8 cellular contexts compared by ENCODE assay signal in the genomic region with DNA sequence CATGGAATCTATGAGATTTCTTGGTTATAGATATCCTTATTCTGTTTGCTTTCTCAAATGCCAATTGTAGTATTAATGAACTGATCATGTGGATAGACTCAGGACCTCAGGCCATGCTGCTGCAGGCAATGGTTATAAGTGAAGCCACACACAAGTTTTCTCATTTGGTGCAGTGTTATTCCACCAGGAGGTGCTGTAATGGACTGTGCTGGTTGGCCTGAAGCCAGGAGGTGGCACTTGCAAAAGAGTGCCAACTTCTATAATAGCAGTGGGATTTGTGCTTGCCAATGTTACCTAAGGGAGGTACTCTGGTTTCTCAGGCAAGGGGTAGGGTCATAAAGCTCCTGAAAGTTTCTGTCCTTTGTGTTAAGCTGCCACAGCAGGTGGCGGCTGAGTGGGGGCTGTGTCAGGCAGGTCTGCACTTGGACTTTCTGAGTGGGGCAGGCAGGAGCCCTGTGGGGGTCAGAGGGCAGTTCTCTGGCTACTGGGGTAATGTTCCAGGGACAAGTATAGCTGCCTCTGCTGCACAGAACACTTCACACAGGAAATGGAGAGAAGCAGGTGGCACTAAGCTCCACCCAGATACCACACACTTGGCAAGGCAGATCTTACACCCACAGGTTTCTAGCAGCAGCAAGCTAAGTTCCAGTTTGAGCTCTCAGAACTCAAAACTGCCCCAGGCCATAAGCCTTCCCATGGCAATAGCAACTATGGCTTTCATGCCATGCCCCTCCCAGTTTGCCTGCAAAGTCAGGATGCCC.
DNase-seq lines count a peak whose midpoint lies in the region; ATAC-seq, FAIRE-seq and TF ChIP-seq lines count a peak whose summit lies in the region.

No MANE protein-coding gene starts in this region.

- no peak overlapping the region for H2AFZ ChIP-seq in K562 (ENCODE audit: low read depth, low read length)

- peak; percentile 47 for DNase-seq in GM06990 (ENCODE audit: extremely low read depth, insufficient read length)
- DNase-seq in K562 (ENCODE audit: extremely low read depth in 1 of 4, low spot score in 3 of 4): no peak
- DNase-seq in HCEC 1CT: no peak
- DNase-seq in AG08396 (ENCODE audit: low spot score): no peak
- DNase-seq in GM19240 (ENCODE audit: insufficient read length, low spot score): no peak
- no peak for DNase-seq in H7

- H3K4me3 ChIP-seq in GM06990 (replicated peaks; ENCODE audit: low read depth, low read length): no peak overlapping the region
- H3K4me3 ChIP-seq in K562: no peak overlapping the region
- no peak overlapping the region for H3K4me3 ChIP-seq in H7 (ENCODE audit: insufficient read depth, low read depth, low read length)

- POLR2A ChIA-PET in K562 (lab: Yijun Ruan, JAX): no interaction called here

- H3K36me3 ChIP-seq in GM06990 (ENCODE audit: control insufficient read depth, insufficient read depth, low read length): no peaks in the 10 kb centered on the region
- H3K36me3 ChIP-seq in K562 (ENCODE audit: control insufficient read depth, insufficient read depth, low read length): no peaks in the 10 kb centered on the region
- no peaks in the 10 kb centered on the region for H3K36me3 ChIP-seq in H7 (replicated peaks; ENCODE audit: control insufficient read depth, insufficient read depth, low read length)

- H3K9ac ChIP-seq in K562 (ENCODE audit: insufficient read depth in 1 of 2, low read depth in 2 of 2, low read length in 2 of 2): no peak overlapping the region

- intact Hi-C loops in K562 (cut with micrococcal nuclease): no loop called here

- BruUV-seq in K562 (replicated peaks; lab: Mats Ljungman, UMichigan): no TSS peak

- CTCF ChIA-PET in K562 (lab: Yijun Ruan, JAX; ENCODE audit: low intra/inter-chr PET ratio): no interaction called here

- no peak for TF ChIP-seq EP300 in K562 (IDR thresholded peaks at IDR 0.05; ENCODE audit: low read length)

- H3K4me2 ChIP-seq in K562 (ENCODE audit: insufficient read depth, low read length): no peak overlapping the region

- FAIRE-seq in K562 (lab: Jason Lieb, UNC): no peak

- no peaks in the 10 kb centered on the region for H3K4me1 ChIP-seq in K562 (replicated peaks in 1 of 2; ENCODE audit: control insufficient read depth in 2 of 2, insufficient read depth in 2 of 2, low read length in 2 of 2)

- H3K27me3 ChIP-seq in GM06990 (replicated peaks; ENCODE audit: control insufficient read depth, insufficient read depth, low read length) (no peaks in the 10 kb centered on the region), K562 (ENCODE audit: control insufficient read depth in 2 of 2, insufficient read depth in 2 of 2, low read length in 2 of 2) (no peaks in the 10 kb centered on the region), H7 (ENCODE audit: control insufficient read depth, insufficient read depth, low read length) (no peaks in the 10 kb centered on the region)

- no peak overlapping the region for H3K27ac ChIP-seq in K562 (ENCODE audit: extremely low read depth, low read depth, low read length)

- no peak for TF ChIP-seq RAD21 in K562 (CRISPR knock-in tag; conservative IDR thresholded peaks at IDR 0.05 in 1 of 2, IDR thresholded peaks at IDR 0.05 in 1 of 2)

- ATAC-seq in GM21360 (IDR thresholded peaks at IDR 0.05; ENCODE audit: unreplicated experiment): peak; percentile 95
- peak; percentile 97 for ATAC-seq in HG03432 (IDR thresholded peaks at IDR 0.05; ENCODE audit: unreplicated experiment)
- no peak for ATAC-seq in K562

- in situ Hi-C loops in K562 (cut with MboI): no loop called here

- no peaks in the 10 kb centered on the region for H4K20me1 ChIP-seq in K562 (replicated peaks; ENCODE audit: control insufficient read depth, insufficient read depth, low read length)

- H3K9me3 ChIP-seq in K562 (replicated peaks; ENCODE audit: control insufficient read depth, insufficient read depth, low read depth, low read length): peaks cover 2% of the 10 kb centered on the region; the same call in 1 of the 2 replicates

- WGBS in K562 (ENCODE audit: insufficient coverage, low coverage, missing lambda C conversion rate): 0% methylated on average over 1 of the region's 1 CpG

- no peaks in the 10 kb centered on the region for H3K79me2 ChIP-seq in K562 (ENCODE audit: control insufficient read depth, insufficient read depth, low read length)

- no peaks in the 10 kb centered on the region for H3K9me1 ChIP-seq in K562 (ENCODE audit: control insufficient read depth, insufficient read depth, low read length)

- no peak for TF ChIP-seq POLR2A in K562 (conservative IDR thresholded peaks at IDR 0.05)

- TF ChIP-seq CTCF in GM06990 (IDR thresholded peaks at IDR 0.05; ENCODE audit: insufficient read depth, low read length, poor library complexity, severe bottlenecking): peak; percentile 43
- TF ChIP-seq CTCF in K562 (IDR thresholded peaks at IDR 0.05 in 2 of 3, conservative IDR thresholded peaks at IDR 0.05 in 1 of 3; ENCODE audit: insufficient read depth in 2 of 3, low read depth in 1 of 3, low read length in 3 of 3): no peak

TF ChIP-seq in K562, 482 proteins besides CTCF, POLR2A, EP300 and RAD21:
- TF ChIP-seq SIN3B (IDR thresholded peaks at IDR 0.05; ENCODE audit: low read depth) (no peak), MTA3 (IDR thresholded peaks at IDR 0.05; ENCODE audit: borderline replicate concordance) (no peak), NFIC (IDR thresholded peaks at IDR 0.05) (peak; percentile 28; the same call in 1 of the 2 replicates)
